Comparison of ENCODE assay signal across 15 cellular contexts in genomic region chr22:43995057-43995685, GRCh38. TPM values are rescaled to one million over a fixed set of nuclear protein-coding genes. Genes with fewer than 3 reads are reported as not detected.
DNase-seq lines count a peak whose midpoint lies in the region; ATAC-seq and TF ChIP-seq lines count a peak whose summit lies in the region.
"Had no signal": no experiment of that assay in that cellular context is flagged by ENCODE, and none has a peak within 500 bp of the region (broad histone marks: within the 10 kb centered on the region; RNA-seq: fewer than 3 reads in every experiment).

No MANE protein-coding gene starts in this region.

- H2BK120ac ChIP-seq in H9 (ENCODE audit: low read depth, low read length, poor library complexity, severe bottlenecking), result no peak overlapping the region

- H4K91ac ChIP-seq in H9 (ENCODE audit: insufficient read length, low read depth, low read length), result no peak overlapping the region

- H3K4me3 Mint-ChIP-seq in activated T-cell treated with anti-CD3 and anti-CD28 coated beads, Interleukin-2, amount 50 U/mL, for 72 hours, result peak overlapping the region; percentile 93 to 96
- H3K4me3 Mint-ChIP-seq in T-cell (peak overlapping the region; percentile 88 to 90 (median 89)), chondrocyte (ENCODE audit: unreplicated experiment) (no peak overlapping the region), H9 (no peak overlapping the region)
- H3K4me3 Mint-ChIP-seq in stimulated activated memory B cell treated with anti-CD40 and anti-IgM and Interleukin-4, amounts not matched to agents 10 μg/mL and 1 μg/mL and 100 μg/mL, for 72 hours, result peak overlapping the region; percentile 89
- H3K4me3 Mint-ChIP-seq: nephron progenitor cell had no signal

- no peak overlapping the region for H3K18ac ChIP-seq in H9 (ENCODE audit: insufficient read length, low read depth, low read length)

- no peak overlapping the region for H2BK12ac ChIP-seq in H9 (ENCODE audit: insufficient read length, low read depth, low read length)

- no peak overlapping the region for H2AFZ ChIP-seq in H9 (ENCODE audit: low read length)

- peak overlapping the region in 40 of 59 donors; percentile 5 to 82 (median 57) for H3K27ac ChIP-seq in dorsolateral prefrontal cortex
- no peak overlapping the region for H3K27ac ChIP-seq in H9 (ENCODE audit: insufficient read length, low read depth, low read length)
- H3K27ac ChIP-seq: thyroid gland had no signal

- H3K23ac ChIP-seq in H9 (ENCODE audit: insufficient read length, low read depth, low read length), result no peak overlapping the region

- no peak overlapping the region for H2BK5ac ChIP-seq in H9 (ENCODE audit: insufficient read length, low read length)

- H3K9me3 Mint-ChIP-seq in activated T-cell treated with anti-CD3 and anti-CD28 coated beads, Interleukin-2, amount 50 U/mL, for 72 hours, result no peaks in the 10 kb centered on the region
- H3K9me3 Mint-ChIP-seq in T-cell (no peaks in the 10 kb centered on the region), chondrocyte (ENCODE audit: low read depth) (no peaks in the 10 kb centered on the region), H9 (no peaks in the 10 kb centered on the region)
- no peaks in the 10 kb centered on the region for H3K9me3 Mint-ChIP-seq in stimulated activated memory B cell treated with anti-CD40 and anti-IgM and Interleukin-4, amounts not matched to agents 10 μg/mL and 1 μg/mL and 100 μg/mL, for 72 hours
- H3K9me3 Mint-ChIP-seq: nephron progenitor cell had no signal

- no peak overlapping the region for H2BK15ac ChIP-seq in H9 (ENCODE audit: low read depth, low read length)

- H3K79me1 ChIP-seq in H9 (ENCODE audit: insufficient read depth, low read depth, low read length, poor library complexity, severe bottlenecking), result no peaks in the 10 kb centered on the region

- DNase-seq in activated T-cell treated with anti-CD3 and anti-CD28 coated beads, Interleukin-2, amount 50 U/mL, for 72 hours, result no peak
- DNase-seq in activated T-cell treated with anti-CD3 and anti-CD28 coated beads, Interleukin-2, amount 50 U/mL, for 1 hour, result no peak
- DNase-seq in T-cell (no peak), dorsolateral prefrontal cortex (peak in 1 of 10 donors; percentile 31), chondrocyte (ENCODE audit: low spot score) (no peak), pons (ENCODE audit: low spot score) (no peak), H9 (no peak)
- DNase-seq: DMS 273 treated with DMSO at 0.1 percent for 48 hours, NCI-H2029 treated with DMSO at 0.1 percent for 48 hours, NCI-H524 treated with DMSO at 0.1 percent for 48 hours, nephron progenitor cell had no signal

- H3K4ac ChIP-seq in H9 (ENCODE audit: low read depth, low read length), result no peak overlapping the region

- H3K4me3 ChIP-seq in dorsolateral prefrontal cortex, result peak overlapping the region in 46 of 59 donors; percentile 11 to 59 (median 44)
- H3K4me3 ChIP-seq: thyroid gland had no signal

- H3K23me2 ChIP-seq in H9 (ENCODE audit: insufficient read length, low read depth, low read length, poor library complexity, severe bottlenecking), result no peaks in the 10 kb centered on the region

- H4K8ac ChIP-seq in H9 (replicated peaks; ENCODE audit: insufficient read length, low read depth, low read length), result no peak overlapping the region

- H3K56ac ChIP-seq in H9 (ENCODE audit: insufficient read length, low read depth, low read length), result no peak overlapping the region

- WGBS in H9 (ENCODE audit: extremely low coverage, insufficient read length, low lambda C conversion rate), result no CpG with 5 or more reads among the region's 15 CpGs

- H3K4me1 ChIP-seq in H9 (ENCODE audit: insufficient read depth, low read length), result no peaks in the 10 kb centered on the region
- H3K4me1 ChIP-seq: thyroid gland had no signal

- no peak overlapping the region for H3K9ac ChIP-seq in H9 (ENCODE audit: extremely low read depth, insufficient read length, low read length)

- peaks cover 4% of the 10 kb centered on the region for H4K20me1 ChIP-seq in H9 (ENCODE audit: control insufficient read depth, insufficient read depth, insufficient read length)

- no peak overlapping the region for H2AK5ac ChIP-seq in H9 (ENCODE audit: insufficient read length, low read length)

- H3K14ac ChIP-seq in H9 (ENCODE audit: insufficient read depth, low read length), result no peak overlapping the region

- no peaks in the 10 kb centered on the region for H3K9me3 ChIP-seq in H9 (ENCODE audit: control insufficient read depth, low read depth, low read length)
- H3K9me3 ChIP-seq: left lung, Peyer's patch, thyroid gland had no signal

- H3K27me3 Mint-ChIP-seq in activated T-cell treated with anti-CD3 and anti-CD28 coated beads, Interleukin-2, amount 50 U/mL, for 72 hours (ENCODE audit: low read depth), result no peaks in the 10 kb centered on the region
- H3K27me3 Mint-ChIP-seq in T-cell (no peaks in the 10 kb centered on the region), chondrocyte (ENCODE audit: low read depth) (no peaks in the 10 kb centered on the region), H9 (ENCODE audit: low read depth) (no peaks in the 10 kb centered on the region)
- H3K27me3 Mint-ChIP-seq in stimulated activated memory B cell treated with anti-CD40 and anti-IgM and Interleukin-4, amounts not matched to agents 10 μg/mL and 1 μg/mL and 100 μg/mL, for 72 hours, result no peaks in the 10 kb centered on the region

- H3K27me3 ChIP-seq in dorsolateral prefrontal cortex, result no peaks in the 10 kb centered on the region
- no peaks in the 10 kb centered on the region for H3K27me3 ChIP-seq in H9 (ENCODE audit: insufficient read depth, low read length)
- H3K27me3 ChIP-seq: left lung, Peyer's patch, thyroid gland had no signal

- peak overlapping the region; percentile 80 for H3K27ac Mint-ChIP-seq in activated T-cell treated with anti-CD3 and anti-CD28 coated beads, Interleukin-2, amount 50 U/mL, for 72 hours
- H3K27ac Mint-ChIP-seq in T-cell, result peak overlapping the region; percentile 90 to 96
- peak overlapping the region; percentile 97 for H3K27ac Mint-ChIP-seq in stimulated activated memory B cell treated with anti-CD40 and anti-IgM and Interleukin-4, amounts not matched to agents 10 μg/mL and 1 μg/mL and 100 μg/mL, for 72 hours
- H3K27ac Mint-ChIP-seq in chondrocyte (ENCODE audit: unreplicated experiment), result no peak overlapping the region
- H3K27ac Mint-ChIP-seq in H9, result peak overlapping the region in 1 of 3 experiments; percentile 35; a peak in 2 of 7 replicates
- H3K27ac Mint-ChIP-seq: nephron progenitor cell had no signal

- no peak for TF ChIP-seq CTCF in dorsolateral prefrontal cortex (IDR thresholded peaks at IDR 0.05 in 54 of 56, conservative IDR thresholded peaks at IDR 0.05 in 2 of 56; ENCODE audit: low read depth in 1 of 56, partially characterized antibody in 56 of 56)
- TF ChIP-seq CTCF in chondrocyte (IDR thresholded peaks at IDR 0.05), result no peak
- no peak for TF ChIP-seq CTCF in H9 (conservative IDR thresholded peaks at IDR 0.05)

- no peaks in the 10 kb centered on the region for H3K79me2 ChIP-seq in H9 (ENCODE audit: insufficient read depth, low read length)

- CTCF ChIA-PET in T-cell (lab: Charles Lee), result interaction anchor here in 1 of 2 donors (1.2 kb wide), 1 partner anchor 186 kb away, joined by 3 read pairs; the partner anchor contains the start of gene PARVG

- H4K5ac ChIP-seq in H9 (ENCODE audit: insufficient read length, low read depth, low read length), result no peak overlapping the region

- H2BK20ac ChIP-seq in H9 (ENCODE audit: low read depth, low read length, poor library complexity, severe bottlenecking), result no peak overlapping the region

- ATAC-seq in activated T-cell treated with anti-CD3 and anti-CD28 coated beads, Interleukin-2, amount 50 U/mL, for 72 hours (replicated peaks in 1 of 2), result no peak
- ATAC-seq in T-cell (replicated peaks in 1 of 4), result no peak
- no peak for ATAC-seq in stimulated activated memory B cell treated with anti-CD40 and anti-IgM and Interleukin-4, amounts not matched to agents 10 μg/mL and 1 μg/mL and 100 μg/mL, for 72 hours

- H3K36me3 Mint-ChIP-seq in activated T-cell treated with anti-CD3 and anti-CD28 coated beads, Interleukin-2, amount 50 U/mL, for 72 hours (ENCODE audit: insufficient read depth in 2 of 2), result peaks cover 1 to 10% of the 10 kb centered on the region in 2 donors
- H3K36me3 Mint-ChIP-seq in T-cell (peaks cover 42% of the 10 kb centered on the region), chondrocyte (ENCODE audit: low read depth) (peaks cover 43% of the 10 kb centered on the region), H9 (ENCODE audit: insufficient read depth in 1 of 3, low read depth in 3 of 3) (peaks cover 20 to 76% (median 74%) of the 10 kb centered on the region in 3 experiments; a peak in 6 of 7 replicates)
- peaks cover 69% of the 10 kb centered on the region for H3K36me3 Mint-ChIP-seq in stimulated activated memory B cell treated with anti-CD40 and anti-IgM and Interleukin-4, amounts not matched to agents 10 μg/mL and 1 μg/mL and 100 μg/mL, for 72 hours

- intact Hi-C loops in dorsolateral prefrontal cortex (cut with DNase I), result loop anchor here in 1 of 2 donors (10.0 kb wide), 2 partner anchors 90 to 500 kb away; partner anchors contain the start of gene RTL6

- no peak overlapping the region for H3T11ph ChIP-seq in H9 (ENCODE audit: low read length)

- H3K4me2 ChIP-seq in H9 (ENCODE audit: insufficient read depth, insufficient read length, low read length), result no peak overlapping the region

- POLR2A ChIA-PET in T-cell (lab: Charles Lee), result no interaction called here

- H3K4me1 Mint-ChIP-seq in activated T-cell treated with anti-CD3 and anti-CD28 coated beads, Interleukin-2, amount 50 U/mL, for 72 hours (ENCODE audit: low read depth), result peaks cover 19% of the 10 kb centered on the region
- H3K4me1 Mint-ChIP-seq in T-cell (peaks cover 27 to 35% (median 28%) of the 10 kb centered on the region in 3 donors), chondrocyte (ENCODE audit: low read depth) (peaks cover 6% of the 10 kb centered on the region), H9 (peaks cover 4 to 8% of the 10 kb centered on the region in 2 experiments; a peak in 3 of 4 replicates)
- H3K4me1 Mint-ChIP-seq in stimulated activated memory B cell treated with anti-CD40 and anti-IgM and Interleukin-4, amounts not matched to agents 10 μg/mL and 1 μg/mL and 100 μg/mL, for 72 hours, result peaks cover 59% of the 10 kb centered on the region

RNA-seq across cellular contexts. Expression of gene PARVB, which starts 28.9 kb away (rescaled TPM):
- total RNA-seq in activated T-cell treated with anti-CD3 and anti-CD28 coated beads, Interleukin-2, amount 50 U/mL, for 72 hours, result 10 to 100 TPM; 28.4 to 55.7 TPM
- total RNA-seq in T-cell (10 to 100 TPM in 2 of 5 donors, 1 to 10 TPM in 3; 5.9 to 13.8 (median 8.2) TPM), dorsolateral prefrontal cortex (10 to 100 TPM; 15.9 to 55.8 (median 38.9) TPM), chondrocyte (21.2 to 35.6 TPM (median 33.6 TPM) in 3 replicates), H9 (2021) (15.6 and 17.2 TPM in 2 replicates)

RNA-seq across cellular contexts. Expression of gene SAMM50, which starts 39.9 kb away (rescaled TPM):
- 10 to 100 TPM; 37.6 to 43.0 TPM for total RNA-seq in activated T-cell treated with anti-CD3 and anti-CD28 coated beads, Interleukin-2, amount 50 U/mL, for 72 hours
- total RNA-seq in T-cell (10 to 100 TPM; 27.1 to 40.4 (median 33.2) TPM), dorsolateral prefrontal cortex (10 to 100 TPM; 26.9 to 53.0 (median 37.4) TPM), chondrocyte (31.1 to 42.7 TPM (median 34.2 TPM) in 3 replicates), H9 (2021) (56.6 and 57.2 TPM in 2 replicates)

Comparison
In these comparisons a context has a peak if more than half of its experiments do, and no peak if none do; other contexts are left out.
1. H3K4me3 Mint-ChIP-seq: peak in activated T-cell treated with anti-CD3 and anti-CD28 coated beads, Interleukin-2, amount 50 U/mL, for 72 hours (2 of 2), T-cell (3 of 3) and stimulated activated memory B cell treated with anti-CD40 and anti-IgM and Interleukin-4, amounts not matched to agents 10 μg/mL and 1 μg/mL and 100 μg/mL, for 72 hours (single experiment); none in chondrocyte (single experiment) and H9 (0 of 2).